Comparison of ENCODE assay signal across 8 cellular contexts in genomic region chr2:157443795-157444642, GRCh38. TPM values are rescaled to one million over a fixed set of nuclear protein-coding genes. Genes with fewer than 3 reads are reported as not detected.
DNase-seq lines count a peak whose midpoint lies in the region; ATAC-seq, FAIRE-seq and TF ChIP-seq lines count a peak whose summit lies in the region.

CYTIP (minus strand) TSS chr2:157444089; CDS start chr2:157444020, 69 bp downstream.

- POLR2A ChIA-PET in RWPE1 (lab: Yijun Ruan, JAX; ENCODE audit: low non-redundant PET): no interaction called here

- H3K36me3 Mint-ChIP-seq in activated naive CD4-positive, alpha-beta T cell treated with anti-CD3 and anti-CD28 coated beads, Interleukin-2, amount 10 ng/mL, durations not matched to agents 7 days and 5 days: peaks cover 46% of the 10 kb centered on the region

- peak; percentile 98 for FAIRE-seq in GM18507 (lab: Jason Lieb, UNC)

- peak within 1 kb of the TSS; percentile 99 for H3K27ac Mint-ChIP-seq in activated naive CD4-positive, alpha-beta T cell treated with anti-CD3 and anti-CD28 coated beads, Interleukin-2, amount 10 ng/mL, durations not matched to agents 7 days and 5 days

- H3K9me3 Mint-ChIP-seq in activated naive CD4-positive, alpha-beta T cell treated with anti-CD3 and anti-CD28 coated beads, Interleukin-2, amount 10 ng/mL, durations not matched to agents 7 days and 5 days: no peaks in the 10 kb centered on the region

- no peak within 1 kb of the TSS for H3K27ac ChIP-seq in RWPE1

- no peak for TF ChIP-seq CTCF in RWPE1 (conservative IDR thresholded peaks at IDR 0.05; ENCODE audit: low read depth)

- DNase-seq in GM18507 (ENCODE audit: extremely low spot score, insufficient read length, low read depth): no peak
- DNase-seq in NOMO-1 treated with dmso at 0.1 percent for 144 hours (lab: John Stamatoyannopoulos, UW; ENCODE audit: unreplicated experiment): peak; percentile 53
- DNase-seq in activated naive CD4-positive, alpha-beta T cell treated with anti-CD3 and anti-CD28 coated beads, Interleukin-2, amount 10 ng/mL, durations not matched to agents 7 days and 5 days: peak; percentile 80
- peak; percentile 54 for DNase-seq in myocyte (ENCODE audit: low read depth)
- DNase-seq in NCI-H187 treated with DMSO at 0.1 percent for 48 hours (lab: John Stamatoyannopoulos, UW): no peak
- no peak for DNase-seq in RWPE1 (ENCODE audit: low spot score)
- DNase-seq in NCI-H2107 treated with DMSO at 0.1 percent for 48 hours (lab: John Stamatoyannopoulos, UW; ENCODE audit: unreplicated experiment): no peak

- CTCF ChIA-PET in activated naive CD4-positive, alpha-beta T cell treated with anti-CD3 and anti-CD28 coated beads, Interleukin-2, amount 10 ng/mL, durations not matched to agents 7 days and 5 days (lab: Charles Lee): interaction anchor here (0.7 to 2.1 kb wide), 11 partner anchors 10 to 117 kb away, joined by 3 to 8 read pairs (median 5); no protein-coding TSS in a partner anchor
- CTCF ChIA-PET in RWPE1 (lab: Yijun Ruan, JAX): no interaction called here

- peak within 1 kb of the TSS; percentile 97 for H3K4me3 Mint-ChIP-seq in activated naive CD4-positive, alpha-beta T cell treated with anti-CD3 and anti-CD28 coated beads, Interleukin-2, amount 10 ng/mL, durations not matched to agents 7 days and 5 days

- no peaks in the 10 kb centered on the region for H3K27me3 Mint-ChIP-seq in activated naive CD4-positive, alpha-beta T cell treated with anti-CD3 and anti-CD28 coated beads, Interleukin-2, amount 10 ng/mL, durations not matched to agents 7 days and 5 days

- peaks cover 44% of the 10 kb centered on the region for H3K4me1 Mint-ChIP-seq in activated naive CD4-positive, alpha-beta T cell treated with anti-CD3 and anti-CD28 coated beads, Interleukin-2, amount 10 ng/mL, durations not matched to agents 7 days and 5 days

- ATAC-seq in HG02678 (IDR thresholded peaks at IDR 0.05; ENCODE audit: unreplicated experiment): peak; percentile 41

RNA-seq across cellular contexts. Expression of gene CYTIP, which starts in this region (rescaled TPM):
- 1.9 and 2.4 TPM in 2 replicates for total RNA-seq in myocyte
- 0.08 TPM for polyA plus RNA-seq in myocyte (2012)

Comparison
In these comparisons a context has a peak if more than half of its experiments do, and no peak if none do; other contexts are left out.
1. DNase-seq: peak in NOMO-1 treated with dmso at 0.1 percent for 144 hours (single experiment), activated naive CD4-positive, alpha-beta T cell treated with anti-CD3 and anti-CD28 coated beads, Interleukin-2, amount 10 ng/mL, durations not matched to agents 7 days and 5 days (single experiment) and myocyte (single experiment); none in GM18507 (single experiment), NCI-H187 treated with DMSO at 0.1 percent for 48 hours (single experiment), RWPE1 (single experiment) and NCI-H2107 treated with DMSO at 0.1 percent for 48 hours (single experiment).